In genomic region chr11:119101759-119102423, GRCh38 we compare ENCODE assay signal across 8 cellular contexts. TPM values are rescaled to one million over a fixed set of nuclear protein-coding genes. Genes with fewer than 3 reads are reported as not detected.
A peak's percentile ranks its signal among the peaks of the same experiment; 100 is the strongest.
DNase-seq lines count a peak whose midpoint lies in the region; ATAC-seq lines count a peak whose summit lies in the region.

TSS of gene DPAGT1 (minus strand) at chr11:119101853. CDS start at chr11:119101655, 198 bp downstream.

- peak within 1 kb of the TSS; percentile 100 for H3K27ac Mint-ChIP-seq in activated naive CD8-positive, alpha-beta T cell

- no peaks in the 10 kb centered on the region for H3K27me3 Mint-ChIP-seq in activated naive CD8-positive, alpha-beta T cell

- H3K36me3 Mint-ChIP-seq in activated naive CD8-positive, alpha-beta T cell: peaks cover 4% of the 10 kb centered on the region

- DNase-seq in GM04503 (ENCODE audit: low read depth) (peak; percentile 88), NCI-H1092 (lab: John Stamatoyannopoulos, UW) (peak; percentile 96), SKM-1 (lab: John Stamatoyannopoulos, UW; ENCODE audit: unreplicated experiment) (peak; percentile 95), glomerular visceral epithelial cell (ENCODE audit: extremely low spot score) (peak; percentile 94), occipital lobe (lab: John Stamatoyannopoulos, UW) (peak; percentile 92)

- peak within 1 kb of the TSS; percentile 98 for H3K4me3 Mint-ChIP-seq in activated naive CD8-positive, alpha-beta T cell

- peak; percentile 80 for ATAC-seq in HG02588 (IDR thresholded peaks at IDR 0.05; ENCODE audit: unreplicated experiment)

- H3K27ac ChIP-seq in temporal lobe (ENCODE audit: low read depth, low read length): peak within 1 kb of the TSS; percentile 89

- H3K4me1 Mint-ChIP-seq in activated naive CD8-positive, alpha-beta T cell (ENCODE audit: low read depth): peaks cover 44% of the 10 kb centered on the region

- H3K9me3 Mint-ChIP-seq in activated naive CD8-positive, alpha-beta T cell (ENCODE audit: low read depth): no peaks in the 10 kb centered on the region

RNA-seq across cellular contexts. Expression of gene DPAGT1, which starts in this region (rescaled TPM):
- total RNA-seq in occipital lobe: 8.7 TPM
- 10.6 TPM for total RNA-seq in temporal lobe

Comparison
In these comparisons a context has a peak if more than half of its experiments do, and no peak if none do; other contexts are left out.
1. Peak in every context shown above with its lines: DNase-seq, ATAC-seq and H3K27ac ChIP-seq.